ENCODE assay signal across 8 cellular contexts in the genomic region with DNA sequence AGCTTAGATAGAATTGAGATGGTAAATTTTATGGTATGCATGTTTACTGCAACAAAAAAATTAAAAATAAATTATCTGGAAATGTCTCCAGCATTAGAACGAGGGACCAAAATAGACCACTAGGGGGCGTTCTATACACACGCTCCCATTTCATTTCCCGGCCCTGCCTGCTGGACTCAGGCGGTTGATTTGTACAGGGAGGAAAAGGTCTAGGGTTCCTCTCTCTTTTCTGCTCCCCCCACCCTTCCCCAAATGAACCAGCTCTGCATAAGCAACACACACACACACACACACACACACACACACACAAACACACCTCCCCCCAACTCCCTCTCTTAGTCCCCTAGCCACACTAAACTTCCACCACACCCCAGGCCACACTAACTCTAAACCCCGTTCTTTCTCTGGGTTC. TPM values are rescaled to one million over a fixed set of nuclear protein-coding genes. Genes with fewer than 3 reads are reported as not detected.
A peak's percentile ranks its signal among the peaks of the same experiment; 100 is the strongest.
DNase-seq lines count a peak whose midpoint lies in the region; ATAC-seq and TF ChIP-seq lines count a peak whose summit lies in the region.

No MANE protein-coding gene starts in this region.

- H3K36me3 ChIP-seq in MM.1S (replicated peaks; ENCODE audit: insufficient read depth, low read length) (no peaks in the 10 kb centered on the region), SJCRH30 (no peaks in the 10 kb centered on the region), gastroesophageal sphincter (no peaks in the 10 kb centered on the region)

- H3K9me3 ChIP-seq in MM.1S (replicated peaks; ENCODE audit: insufficient read depth, low read length) (no peaks in the 10 kb centered on the region), SJCRH30 (replicated peaks) (no peaks in the 10 kb centered on the region), gastroesophageal sphincter (no peaks in the 10 kb centered on the region)

- H3F3A ChIP-seq in MM.1S (ENCODE audit: insufficient read depth, low read length), result no peaks in the 10 kb centered on the region

- H2AFZ ChIP-seq in MM.1S (ENCODE audit: low read length), result no peak overlapping the region

- no peaks in the 10 kb centered on the region for H3K9me2 ChIP-seq in MM.1S (replicated peaks; ENCODE audit: insufficient read depth, low read length)

- no peaks in the 10 kb centered on the region for H4K20me1 ChIP-seq in MM.1S (ENCODE audit: insufficient read depth, low read length)

- H3K4me3 ChIP-seq in MM.1S (ENCODE audit: low read length), result no peak overlapping the region
- no peak overlapping the region for H3K4me3 ChIP-seq in SJCRH30
- no peak overlapping the region for H3K4me3 ChIP-seq in gastroesophageal sphincter

- no peaks in the 10 kb centered on the region for H3K79me2 ChIP-seq in MM.1S (ENCODE audit: low read length)

- H3K4me1 ChIP-seq in MM.1S (ENCODE audit: low read length) (no peaks in the 10 kb centered on the region), SJCRH30 (no peaks in the 10 kb centered on the region), gastroesophageal sphincter (no peaks in the 10 kb centered on the region)

- no peak for TF ChIP-seq POLR2A in gastroesophageal sphincter (IDR thresholded peaks at IDR 0.05)

- intact Hi-C loops in posterior cingulate gyrus (cut with DNase I), result loop anchor here (1.0 to 2.0 kb wide), 3 partner anchors 50 to 126 kb away; no protein-coding TSS in a partner anchor

- WGBS in gastroesophageal sphincter (ENCODE audit: low coverage in 1 of 2), 2 donors, result 0 to 11% methylated on average over 5 to 6 of the region's 6 CpGs

- H3K27me3 ChIP-seq in MM.1S (replicated peaks; ENCODE audit: insufficient read depth, low read length), result no peaks in the 10 kb centered on the region
- H3K27me3 ChIP-seq in SJCRH30, result 0 out of 2 replicates have a peak, but pooled peaks cover 4% of the 10 kb centered on the region
- peaks cover 50% of the 10 kb centered on the region for H3K27me3 ChIP-seq in gastroesophageal sphincter

- in situ Hi-C loops in G401 (cut with HindIII; ENCODE audit: low sequenced_read_pairs), result no loop called here

- peak; percentile 55 for TF ChIP-seq CTCF in MM.1S (IDR thresholded peaks at IDR 0.05; ENCODE audit: low read length)
- peak; percentile 71 to 83 (median 79) for TF ChIP-seq CTCF in gastroesophageal sphincter (IDR thresholded peaks at IDR 0.05)

- TF ChIP-seq EP300 in gastroesophageal sphincter (IDR thresholded peaks at IDR 0.05), result no peak

- H3K4me2 ChIP-seq in MM.1S (ENCODE audit: low read depth, low read length), result no peak overlapping the region

- H3K27ac ChIP-seq in MM.1S (ENCODE audit: low read length), result no peak overlapping the region
- H3K27ac ChIP-seq in SJCRH30, result no peak overlapping the region
- no peak overlapping the region for H3K27ac ChIP-seq in gastroesophageal sphincter

- DNase-seq in G401 (ENCODE audit: low spot score), result peak; percentile 80
- DNase-seq in MM.1S, result peak; percentile 27
- DNase-seq in SJCRH30, result peak; percentile 51 to 74
- DNase-seq in activated effector memory CD4-positive, alpha-beta T cell treated with anti-CD3 and anti-CD28 coated beads, Interleukin-2, amount 50 U/mL, for 16 hours, result peak; percentile 81
- DNase-seq in posterior cingulate gyrus, result peak in 6 of 10 donors; percentile 44 to 91 (median 66)

- ATAC-seq in gastroesophageal sphincter (peak; percentile 61), GM19351 (IDR thresholded peaks at IDR 0.05; ENCODE audit: unreplicated experiment) (no peak), GM18517 (IDR thresholded peaks at IDR 0.05; ENCODE audit: unreplicated experiment) (no peak)

- H3K9ac ChIP-seq in MM.1S (ENCODE audit: low read length), result no peak overlapping the region

RNA-seq across cellular contexts. Expression of a gene that starts 7.8 kb away (rescaled TPM):
- 5.6 and 5.8 TPM in 2 replicates for total RNA-seq in G401 (2014; rRNA removed; shearing (Covaris generic))
- not detected in 2 replicates for total RNA-seq in SJCRH30 (2014; rRNA removed; shearing (Covaris generic))
- total RNA-seq in gastroesophageal sphincter, result 1 to 10 TPM; 2.3 to 9.5 (median 5.3) TPM

Comparison
In these comparisons a context has a peak if more than half of its experiments do, and no peak if none do; other contexts are left out.
1. DNase-seq: peak in every context shown above with its lines; median percentile 81 in activated effector memory CD4-positive, alpha-beta T cell treated with anti-CD3 and anti-CD28 coated beads, Interleukin-2, amount 50 U/mL, for 16 hours; 80 in G401; 66 in posterior cingulate gyrus; 62 in SJCRH30; 27 in MM.1S.